Comparison of ENCODE assay signal across 8 cellular contexts in genomic region chr1:37989381-37989930, GRCh38. TPM values are rescaled to one million over a fixed set of nuclear protein-coding genes. Genes with fewer than 3 reads are reported as not detected.
DNase-seq lines count a peak whose midpoint lies in the region; ATAC-seq lines count a peak whose summit lies in the region.

No MANE protein-coding gene starts in this region.

- peak; percentile 59 for DNase-seq in EH (ENCODE audit: low read depth)
- peak; percentile 25 for DNase-seq in KG1 (lab: John Stamatoyannopoulos, UW)
- peak; percentile 36 to 40 for DNase-seq in activated CD4-positive, alpha-beta T cell treated with anti-CD3 and anti-CD28 coated beads, Interleukin-2, amount 50 U/mL, for 4 hours
- DNase-seq in epithelial cell of prostate (ENCODE audit: low read depth, low spot score): no peak
- DNase-seq in naive thymus-derived CD4-positive, alpha-beta T cell: peak in 2 of 9 donors; percentile 46 to 47
- DNase-seq in OCI-M1 (lab: John Stamatoyannopoulos, UW): no peak

- peaks cover 0 to 16% (median 10%) of the 10 kb centered on the region in 5 donors for H3K36me3 Mint-ChIP-seq in naive thymus-derived CD4-positive, alpha-beta T cell

- no peaks in the 10 kb centered on the region for H3K27me3 Mint-ChIP-seq in naive thymus-derived CD4-positive, alpha-beta T cell

- H3K9me3 Mint-ChIP-seq in naive thymus-derived CD4-positive, alpha-beta T cell: no peaks in the 10 kb centered on the region

- peak overlapping the region; percentile 89 to 100 (median 99) for H3K4me3 Mint-ChIP-seq in naive thymus-derived CD4-positive, alpha-beta T cell

- peaks cover 16 to 30% (median 24%) of the 10 kb centered on the region in 7 donors for H3K4me1 Mint-ChIP-seq in naive thymus-derived CD4-positive, alpha-beta T cell

- ATAC-seq in GM21526 (IDR thresholded peaks at IDR 0.05; ENCODE audit: low FRiP score, unreplicated experiment) (peak; percentile 41), HG03469 (IDR thresholded peaks at IDR 0.05; ENCODE audit: unreplicated experiment) (no peak)
- ATAC-seq in naive thymus-derived CD4-positive, alpha-beta T cell: peak; percentile 33

- H3K36me3 ChIP-seq in naive thymus-derived CD4-positive, alpha-beta T cell (ENCODE audit: control insufficient read depth in 2 of 3, insufficient read depth in 3 of 3, low read length in 3 of 3): peaks cover 7 to 44% (median 17%) of the 10 kb centered on the region in 3 experiments

- H3K4me3 ChIP-seq in naive thymus-derived CD4-positive, alpha-beta T cell (ENCODE audit: low read length): peak overlapping the region; percentile 97

- H3K4me1 ChIP-seq in naive thymus-derived CD4-positive, alpha-beta T cell (ENCODE audit: control insufficient read depth in 2 of 2, insufficient read depth in 2 of 2, low read length in 2 of 2): peaks cover 13 to 17% of the 10 kb centered on the region in 2 donors

- POLR2A ChIA-PET in naive thymus-derived CD4-positive, alpha-beta T cell (lab: Charles Lee): interaction anchor here (0.7 to 4.4 kb wide), 8 partner anchors 10 to 883 kb away, joined by 3 to 24 read pairs (median 3); partner anchors contain the start of genes C1orf122, UTP11 and YRDC

- peak overlapping the region; percentile 78 for H3K27ac ChIP-seq in epithelial cell of prostate
- H3K27ac ChIP-seq in naive thymus-derived CD4-positive, alpha-beta T cell (ENCODE audit: low read depth, low read length): peak overlapping the region; percentile 79

- CTCF ChIA-PET in naive thymus-derived CD4-positive, alpha-beta T cell (lab: Charles Lee): interaction anchor here (0.7 to 3.0 kb wide), 7 partner anchors 20 to 58 kb away, joined by 3 to 14 read pairs (median 3); partner anchors contain the start of gene UTP11

- intact Hi-C loops in naive thymus-derived CD4-positive, alpha-beta T cell (cut with micrococcal nuclease): loop anchor here (1.0 kb wide), 2 partner anchors 58 to 178 kb away; no protein-coding TSS in a partner anchor

- no peaks in the 10 kb centered on the region for H3K27me3 ChIP-seq in naive thymus-derived CD4-positive, alpha-beta T cell (ENCODE audit: control insufficient read depth in 2 of 2, insufficient read depth in 2 of 2, low read length in 2 of 2)

- H3K9me3 ChIP-seq in naive thymus-derived CD4-positive, alpha-beta T cell (ENCODE audit: control insufficient read depth in 2 of 3, low read length in 3 of 3): no peaks in the 10 kb centered on the region

- H3K27ac Mint-ChIP-seq in naive thymus-derived CD4-positive, alpha-beta T cell: peak overlapping the region; percentile 87 to 99 (median 91)

RNA-seq across cellular contexts. Expression of gene SF3A3, which starts 0.4 kb away (rescaled TPM):
- total RNA-seq in naive thymus-derived CD4-positive, alpha-beta T cell: 10 to 100 TPM; 43.2 to 90.4 (median 77.6) TPM
- 100 to 1,000 TPM; 116 to 118 TPM for polyA plus RNA-seq in naive thymus-derived CD4-positive, alpha-beta T cell

RNA-seq across cellular contexts. Expression of gene FHL3, which starts 15.9 kb away (rescaled TPM):
- total RNA-seq in naive thymus-derived CD4-positive, alpha-beta T cell: 10 to 100 TPM in 2 of 5 experiments, 1 to 10 TPM in 3; 2.9 to 19.0 (median 8.6) TPM
- 1 to 10 TPM; 5.1 to 8.8 TPM for polyA plus RNA-seq in naive thymus-derived CD4-positive, alpha-beta T cell

RNA-seq across cellular contexts. Expression of gene UTP11, which starts 23.1 kb away (rescaled TPM):
- 10 to 100 TPM in 3 of 5 experiments, 1 to 10 TPM in 2; 8.2 to 42.8 (median 15.7) TPM for total RNA-seq in naive thymus-derived CD4-positive, alpha-beta T cell
- 10 to 100 TPM; 17.4 to 26.0 TPM for polyA plus RNA-seq in naive thymus-derived CD4-positive, alpha-beta T cell

RNA-seq across cellular contexts. Expression of gene INPP5B, which starts 42.6 kb away (rescaled TPM):
- 10 to 100 TPM; 23.3 to 35.7 (median 30.6) TPM for total RNA-seq in naive thymus-derived CD4-positive, alpha-beta T cell
- 10 to 100 TPM; 14.1 to 23.9 TPM for polyA plus RNA-seq in naive thymus-derived CD4-positive, alpha-beta T cell

RNA-seq across cellular contexts. Expression of gene POU3F1, which starts 57.1 kb away (rescaled TPM):
- under 1 TPM in 2 of 5 experiments, not detected in 3; 0.17 to 0.19 TPM for total RNA-seq in naive thymus-derived CD4-positive, alpha-beta T cell
- not detected for polyA plus RNA-seq in naive thymus-derived CD4-positive, alpha-beta T cell

Comparison
In these comparisons a context has a peak if more than half of its experiments do, and no peak if none do; other contexts are left out.
1. DNase-seq: peak in EH (single experiment), KG1 (single experiment) and activated CD4-positive, alpha-beta T cell treated with anti-CD3 and anti-CD28 coated beads, Interleukin-2, amount 50 U/mL, for 4 hours (2 of 2); none in epithelial cell of prostate (single experiment) and OCI-M1 (single experiment).